22 cellular contexts compared by ENCODE assay signal in genomic region chr2:124542932-124543640, GRCh38.
A peak's percentile ranks its signal among the peaks of the same experiment; 100 is the strongest.
DNase-seq lines count a peak whose midpoint lies in the region; ATAC-seq and TF ChIP-seq lines count a peak whose summit lies in the region.
"Had no signal": no experiment of that assay in that cellular context is flagged by ENCODE, and none has a peak within 500 bp of the region (broad histone marks: within the 10 kb centered on the region; RNA-seq: fewer than 3 reads in every experiment).

No MANE protein-coding gene starts in this region.

- TF ChIP-seq CTCF in lower lobe of right lung (IDR thresholded peaks at IDR 0.05), result no peak
- TF ChIP-seq CTCF in A673 (conservative IDR thresholded peaks at IDR 0.05; ENCODE audit: low read depth, low read length), result no peak

- intact Hi-C loops in lower lobe of right lung (cut with DNase I) (no loop called here), A673 (cut with micrococcal nuclease; ENCODE audit: unreplicated experiment) (no loop called here)
- intact Hi-C loops in naive thymus-derived CD4-positive, alpha-beta T cell (cut with micrococcal nuclease), result no loop called here

- H3K4me1 Mint-ChIP-seq in naive thymus-derived CD4-positive, alpha-beta T cell, result peaks cover 0 to 2% (median 0%) of the 10 kb centered on the region in 7 donors
- H3K4me1 Mint-ChIP-seq: CD8-positive, alpha-beta memory T cell; memory B cell; stimulated activated naive CD8-positive, alpha-beta T cell treated with anti-CD3 and anti-CD28 coated beads, Interleukin-15, amount 100 ng/mL, for 72 hours had no signal

- CTCF ChIA-PET in A673 (lab: Charles Lee), result no interaction called here
- CTCF ChIA-PET in naive thymus-derived CD4-positive, alpha-beta T cell (lab: Charles Lee), result no interaction called here

- no peaks in the 10 kb centered on the region for H3K36me3 Mint-ChIP-seq in naive thymus-derived CD4-positive, alpha-beta T cell
- H3K36me3 Mint-ChIP-seq: CD8-positive, alpha-beta memory T cell; memory B cell; natural killer cell treated with Interleukin-12 subunit alpha and Interleukin-12 subunit beta and Interleukin-15 and Interleukin-18, amount 100 ng/mL, for 72 hours had no signal

- DNase-seq in DMS53 treated with DMSO at 0.1 percent for 48 hours (lab: John Stamatoyannopoulos, UW; ENCODE audit: unreplicated experiment), result peak; percentile 28
- DNase-seq in NCI-H2029 treated with DMSO at 0.1 percent for 48 hours (lab: John Stamatoyannopoulos, UW), result peak; percentile 63
- peak; percentile 62 to 81 for DNase-seq in SHP77 (lab: John Stamatoyannopoulos, UW)
- DNase-seq in lower lobe of right lung, result no peak
- no peak for DNase-seq in H7
- no peak for DNase-seq in A673 (ENCODE audit: low spot score)
- DNase-seq in naive thymus-derived CD4-positive, alpha-beta T cell, result no peak
- DNase-seq: activated effector memory CD4-positive, alpha-beta T cell treated with anti-CD3 and anti-CD28 coated beads, Interleukin-2, amount 50 U/mL, for 16 hours; CD8-positive, alpha-beta memory T cell; central memory CD4-positive, alpha-beta T cell; esophagus squamous epithelium; NCI-H526 treated with DMSO at 0.1 percent for 48 hours; PC-9; stimulated activated CD4-positive, alpha-beta T cell treated with anti-CD3 and anti-CD28 coated beads, Interleukin-2, amount 100 ng/mL, for 24 hours; stimulated activated naive CD8-positive, alpha-beta T cell treated with anti-CD3 and anti-CD28 coated beads, Interleukin-15, amount 100 ng/mL, for 72 hours; T-helper 9 cell had no signal

- peaks cover 0 to 8% (median 3%) of the 10 kb centered on the region in 11 donors for H3K9me3 Mint-ChIP-seq in naive thymus-derived CD4-positive, alpha-beta T cell

- no peaks in the 10 kb centered on the region for H3K4me1 ChIP-seq in lower lobe of right lung
- H3K4me1 ChIP-seq in A673 (ENCODE audit: insufficient read depth, low read length, poor library complexity, severe bottlenecking), result no peaks in the 10 kb centered on the region
- H3K4me1 ChIP-seq in naive thymus-derived CD4-positive, alpha-beta T cell (ENCODE audit: control insufficient read depth in 2 of 2, insufficient read depth in 2 of 2, low read length in 2 of 2), result no peaks in the 10 kb centered on the region
- H3K4me1 ChIP-seq: esophagus squamous epithelium had no signal

- no peak overlapping the region for H3K27ac Mint-ChIP-seq in naive thymus-derived CD4-positive, alpha-beta T cell
- H3K27ac Mint-ChIP-seq: CD8-positive, alpha-beta memory T cell; memory B cell; natural killer cell treated with Interleukin-12 subunit alpha and Interleukin-12 subunit beta and Interleukin-15 and Interleukin-18, amount 100 ng/mL, for 72 hours; stimulated activated naive CD8-positive, alpha-beta T cell treated with anti-CD3 and anti-CD28 coated beads, Interleukin-15, amount 100 ng/mL, for 72 hours had no signal

- H3K9me3 ChIP-seq in lower lobe of right lung (no peaks in the 10 kb centered on the region), A673 (ENCODE audit: low read depth, low read length, poor library complexity, severe bottlenecking) (no peaks in the 10 kb centered on the region)
- no peaks in the 10 kb centered on the region for H3K9me3 ChIP-seq in naive thymus-derived CD4-positive, alpha-beta T cell (ENCODE audit: control insufficient read depth in 2 of 3, low read length in 3 of 3)
- H3K9me3 ChIP-seq: esophagus squamous epithelium, HAP-1 had no signal

- H3K27me3 ChIP-seq in lower lobe of right lung (ENCODE audit: low read depth) (no peaks in the 10 kb centered on the region), H7 (ENCODE audit: control insufficient read depth, insufficient read depth, low read length) (no peaks in the 10 kb centered on the region), A673 (replicated peaks; ENCODE audit: insufficient read depth, low read depth, low read length, poor library complexity) (no peaks in the 10 kb centered on the region)
- H3K27me3 ChIP-seq in naive thymus-derived CD4-positive, alpha-beta T cell (ENCODE audit: control insufficient read depth in 2 of 2, insufficient read depth in 2 of 2, low read length in 2 of 2), result no peaks in the 10 kb centered on the region

- H3K4me3 ChIP-seq in lower lobe of right lung (no peak overlapping the region), H7 (ENCODE audit: insufficient read depth, low read depth, low read length) (no peak overlapping the region), A673 (ENCODE audit: low read depth, low read length, poor library complexity, severe bottlenecking) (no peak overlapping the region)
- H3K4me3 ChIP-seq in naive thymus-derived CD4-positive, alpha-beta T cell (ENCODE audit: low read length), result no peak overlapping the region
- H3K4me3 ChIP-seq: esophagus squamous epithelium, HAP-1, PC-9, SK-N-MC had no signal

- ATAC-seq in lower lobe of right lung (peak; percentile 55 to 75), esophagus mucosa (no peak)
- no peak for ATAC-seq in naive thymus-derived CD4-positive, alpha-beta T cell
- ATAC-seq: natural killer cell treated with Interleukin-12 subunit alpha and Interleukin-12 subunit beta and Interleukin-15 and Interleukin-18, amount 100 ng/mL, for 72 hours; stimulated activated naive CD8-positive, alpha-beta T cell treated with anti-CD3 and anti-CD28 coated beads, Interleukin-15, amount 100 ng/mL, for 72 hours had no signal

- no peak overlapping the region for H3K27ac ChIP-seq in lower lobe of right lung
- no peak overlapping the region for H3K27ac ChIP-seq in A673 (ENCODE audit: low read depth, low read length, poor library complexity, severe bottlenecking)
- no peak overlapping the region for H3K27ac ChIP-seq in naive thymus-derived CD4-positive, alpha-beta T cell (ENCODE audit: low read depth, low read length)
- H3K27ac ChIP-seq: HL-60, PC-9, SK-N-MC had no signal

- H3K36me3 ChIP-seq in lower lobe of right lung, result no peaks in the 10 kb centered on the region
- H3K36me3 ChIP-seq in H7 (replicated peaks; ENCODE audit: control insufficient read depth, insufficient read depth, low read length), result no peaks in the 10 kb centered on the region
- H3K36me3 ChIP-seq in A673 (ENCODE audit: insufficient read depth, low read length, poor library complexity, severe bottlenecking), result no peaks in the 10 kb centered on the region
- no peaks in the 10 kb centered on the region for H3K36me3 ChIP-seq in naive thymus-derived CD4-positive, alpha-beta T cell (ENCODE audit: control insufficient read depth in 2 of 3, insufficient read depth in 3 of 3, low read length in 3 of 3)
- H3K36me3 ChIP-seq: esophagus squamous epithelium, HAP-1 had no signal

- POLR2A ChIA-PET in A673 (lab: Charles Lee; ENCODE audit: low non-redundant PET), result no interaction called here
- POLR2A ChIA-PET in naive thymus-derived CD4-positive, alpha-beta T cell (lab: Charles Lee), result no interaction called here

- no TSS peak for BruUV-seq in A673 (replicated peaks; lab: Mats Ljungman, UMichigan)

- no peak overlapping the region for H3K4me3 Mint-ChIP-seq in naive thymus-derived CD4-positive, alpha-beta T cell
- H3K4me3 Mint-ChIP-seq: CD8-positive, alpha-beta memory T cell; memory B cell; natural killer cell treated with Interleukin-12 subunit alpha and Interleukin-12 subunit beta and Interleukin-15 and Interleukin-18, amount 100 ng/mL, for 72 hours; stimulated activated naive CD8-positive, alpha-beta T cell treated with anti-CD3 and anti-CD28 coated beads, Interleukin-15, amount 100 ng/mL, for 72 hours had no signal

- H3K27me3 Mint-ChIP-seq in naive thymus-derived CD4-positive, alpha-beta T cell, result no peaks in the 10 kb centered on the region
- H3K27me3 Mint-ChIP-seq: CD8-positive, alpha-beta memory T cell; memory B cell; natural killer cell treated with Interleukin-12 subunit alpha and Interleukin-12 subunit beta and Interleukin-15 and Interleukin-18, amount 100 ng/mL, for 72 hours; stimulated activated naive CD8-positive, alpha-beta T cell treated with anti-CD3 and anti-CD28 coated beads, Interleukin-15, amount 100 ng/mL, for 72 hours had no signal

Comparison
In these comparisons a context has a peak if more than half of its experiments do, and no peak if none do; other contexts are left out.
1. DNase-seq: peak in DMS53 treated with DMSO at 0.1 percent for 48 hours (single experiment), NCI-H2029 treated with DMSO at 0.1 percent for 48 hours (single experiment) and SHP77 (2 of 2); none in lower lobe of right lung (single experiment), H7 (single experiment), A673 (single experiment) and naive thymus-derived CD4-positive, alpha-beta T cell (0 of 9).
2. ATAC-seq: peak in lower lobe of right lung (2 of 2); none in naive thymus-derived CD4-positive, alpha-beta T cell (single experiment) and esophagus mucosa (single experiment).